ENCODE assay signal across 8 cellular contexts in genomic region chr15:40906101-40906946, GRCh38. TPM values are rescaled to one million over a fixed set of nuclear protein-coding genes. Genes with fewer than 3 reads are reported as not detected.
DNase-seq lines count a peak whose midpoint lies in the region; ATAC-seq and TF ChIP-seq lines count a peak whose summit lies in the region.

No MANE protein-coding gene starts in this region.

- H3K9me3 ChIP-seq in adrenal gland (replicated peaks in 1 of 3) (no peaks in the 10 kb centered on the region), heart right ventricle (no peaks in the 10 kb centered on the region), prostate gland (no peaks in the 10 kb centered on the region), upper lobe of right lung (no peaks in the 10 kb centered on the region)

- DNase-seq in ELF-1 (ENCODE audit: low read depth, low spot score) (peak; percentile 96), HEK293T (ENCODE audit: extremely low spot score) (peak; percentile 78), NCI-H1048 (lab: John Stamatoyannopoulos, UW) (peak; percentile 23), SW480 (ENCODE audit: low spot score) (peak; percentile 94), adrenal gland (peak; percentile 91 to 98 (median 96)), heart right ventricle (peak; percentile 90 to 95), prostate gland (ENCODE audit: low spot score) (peak; percentile 83), upper lobe of right lung (peak; percentile 95)

- H3K36me3 ChIP-seq in adrenal gland (replicated peaks in 1 of 2) (peaks cover 0 to 20% of the 10 kb centered on the region in 2 donors), heart right ventricle (peaks cover 0 to 32% (median 17%) of the 10 kb centered on the region in 9 donors), prostate gland (no peaks in the 10 kb centered on the region), upper lobe of right lung (peaks cover 23% of the 10 kb centered on the region)

- H3K27me3 ChIP-seq in adrenal gland: no peaks in the 10 kb centered on the region
- H3K27me3 ChIP-seq in heart right ventricle: no peaks in the 10 kb centered on the region
- H3K27me3 ChIP-seq in prostate gland (replicated peaks; ENCODE audit: insufficient read depth): no peaks in the 10 kb centered on the region
- no peaks in the 10 kb centered on the region for H3K27me3 ChIP-seq in upper lobe of right lung

- intact Hi-C loops in adrenal gland (cut with DNase I) (loop anchor here (5.0 kb wide), 2 partner anchors 36 to 116 kb away; no protein-coding TSS in a partner anchor), heart right ventricle (cut with DNase I) (loop anchor here in 6 of 10 donors (1.0 to 10.0 kb wide), 9 partner anchors 22 to 278 kb away; partner anchors contain the start of genes INO80 (in 3 of the 6) and DLL4 (in 1 of the 6)), prostate gland (cut with DNase I) (loop anchor here (2.0 to 10.0 kb wide), 4 partner anchors 36 to 276 kb away; partner anchors contain the start of gene INO80), upper lobe of right lung (cut with DNase I) (loop anchor here (10.0 kb wide), 1 partner anchor 268 kb away; no protein-coding TSS in a partner anchor)

- TF ChIP-seq POLR2A in adrenal gland (IDR thresholded peaks at IDR 0.05): peak in 1 of 2 donors; percentile 72
- no peak for TF ChIP-seq POLR2A in prostate gland (IDR thresholded peaks at IDR 0.05)

- CTCF ChIA-PET in HEK293T (lab: Yijun Ruan, JAX): interaction anchor here (0.5 to 5.0 kb wide), 9 partner anchors 9 to 404 kb away, joined by 3 to 32 read pairs (median 3); partner anchors contain the start of gene VPS18

- H3K4me1 ChIP-seq in adrenal gland (replicated peaks in 1 of 2) (peaks cover 24 to 52% of the 10 kb centered on the region in 2 donors), heart right ventricle (peaks cover 19 to 91% (median 66%) of the 10 kb centered on the region in 9 donors), prostate gland (replicated peaks) (peaks cover 22% of the 10 kb centered on the region), upper lobe of right lung (peaks cover 49% of the 10 kb centered on the region)

- WGBS in adrenal gland, 4 donors: 0 to 1% (median 1%) methylated on average over 4 to 35 of the region's 35 CpGs
- WGBS in heart right ventricle, 2 donors: 1 to 2% methylated on average over 30 to 35 of the region's 35 CpGs
- WGBS in prostate gland: 0% methylated on average over 25 of the region's 35 CpGs

- TF ChIP-seq CTCF in adrenal gland (IDR thresholded peaks at IDR 0.05): peak; percentile 61 to 92 (median 76)
- peak; percentile 81 to 93 (median 90) for TF ChIP-seq CTCF in heart right ventricle (IDR thresholded peaks at IDR 0.05)
- TF ChIP-seq CTCF in prostate gland (IDR thresholded peaks at IDR 0.05): peak; percentile 69 to 96 (median 90)
- TF ChIP-seq CTCF in upper lobe of right lung (IDR thresholded peaks at IDR 0.05): peak; percentile 85

- H3K27ac ChIP-seq in adrenal gland: peak overlapping the region; percentile 78 to 98 (median 91)
- peak overlapping the region; percentile 86 to 100 (median 98) for H3K27ac ChIP-seq in heart right ventricle
- peak overlapping the region; percentile 88 to 89 for H3K27ac ChIP-seq in prostate gland
- H3K27ac ChIP-seq in upper lobe of right lung: peak overlapping the region; percentile 80

- POLR2A ChIA-PET in HEK293T (lab: Yijun Ruan, JAX): no interaction called here

- H3K4me3 ChIP-seq in adrenal gland (peak overlapping the region in 2 of 4 donors; percentile 31 to 52), heart right ventricle (peak overlapping the region; percentile 7 to 67 (median 57)), prostate gland (peak overlapping the region; percentile 22 to 33), upper lobe of right lung (peak overlapping the region; percentile 47)

- ATAC-seq in heart right ventricle (peak; percentile 79 to 92 (median 87)), upper lobe of right lung (peak; percentile 88)

TF ChIP-seq in HEK293T, 16 proteins besides CTCF, POLR2A, EP300 and RAD21:
- TF ChIP-seq LEF1 (IDR thresholded peaks at IDR 0.05; ENCODE audit: borderline replicate concordance) (no peak), CTBP1 (IDR thresholded peaks at IDR 0.05; ENCODE audit: borderline replicate concordance) (no peak), ELF4 (IDR thresholded peaks at IDR 0.05) (no peak), FOXA1 (IDR thresholded peaks at IDR 0.05) (no peak)
TF ChIP-seq in HEK293T: peak in this region for 0.

RNA-seq across cellular contexts. Expression of gene VPS18, which starts 12.1 kb away (rescaled TPM):
- total RNA-seq in adrenal gland: 10 to 100 TPM; 22.4 to 43.4 (median 35.0) TPM
- polyA plus RNA-seq in adrenal gland: 10 to 100 TPM in 1 of 3 donors, 1 to 10 TPM in 2; 8.9 to 16.0 (median 10.0) TPM
- 10 to 100 TPM; 16.0 to 25.0 (median 21.5) TPM for total RNA-seq in heart right ventricle
- 10 to 100 TPM; 10.5 to 12.2 TPM for polyA plus RNA-seq in heart right ventricle
- total RNA-seq in prostate gland: 10 to 100 TPM; 32.4 to 39.0 TPM
- 24.5 TPM for total RNA-seq in upper lobe of right lung

RNA-seq across cellular contexts. Expression of gene DLL4, which starts 22.8 kb away (rescaled TPM):
- total RNA-seq in adrenal gland: 10 to 100 TPM in 2 of 8 donors, 1 to 10 TPM in 6; 1.9 to 15.9 (median 5.6) TPM
- 1 to 10 TPM in 2 of 3 donors, under 1 TPM in 1; 0.66 to 3.9 (median 3.6) TPM for polyA plus RNA-seq in adrenal gland
- 10 to 100 TPM in 8 of 10 donors, 1 to 10 TPM in 2; 6.5 to 24.8 (median 16.6) TPM for total RNA-seq in heart right ventricle
- 10 to 100 TPM in 1 of 2 donors, 1 to 10 TPM in 1; 8.7 to 10.2 TPM for polyA plus RNA-seq in heart right ventricle
- 1 to 10 TPM; 6.2 to 6.5 TPM for total RNA-seq in prostate gland
- total RNA-seq in upper lobe of right lung: 22.0 TPM

RNA-seq across cellular contexts. Expression of gene RHOV, which starts 32.3 kb away (rescaled TPM):
- total RNA-seq in adrenal gland (under 1 TPM in 2 of 8 donors, not detected in 6; 0.11 to 0.34 TPM), heart right ventricle (not detected), prostate gland (10 to 100 TPM in 1 of 2 donors, 1 to 10 TPM in 1; 5.9 to 11.7 TPM), upper lobe of right lung (not detected)
- polyA plus RNA-seq in adrenal gland (under 1 TPM in 2 of 3 donors, not detected in 1; 0.13 to 0.16 TPM), heart right ventricle (under 1 TPM in 1 of 2 donors, not detected in 1; 0.03 TPM)

RNA-seq across cellular contexts. Expression of gene CHAC1, which starts 46.9 kb away (rescaled TPM):
- 1 to 10 TPM in 4 of 8 donors, under 1 TPM in 3, not detected in 1; 0.24 to 2.4 (median 1.1) TPM for total RNA-seq in adrenal gland
- 1 to 10 TPM in 2 of 3 donors, under 1 TPM in 1; 0.55 to 1.3 (median 1.3) TPM for polyA plus RNA-seq in adrenal gland
- total RNA-seq in heart right ventricle: 1 to 10 TPM in 7 of 10 donors, under 1 TPM in 3; 0.31 to 4.8 (median 1.7) TPM
- polyA plus RNA-seq in heart right ventricle: 1 to 10 TPM; 1.7 to 7.6 TPM
- total RNA-seq in prostate gland: 1 to 10 TPM in 1 of 2 donors, under 1 TPM in 1; 0.18 to 2.7 TPM
- 4.4 TPM for total RNA-seq in upper lobe of right lung

Comparison
In these comparisons a context has a peak if more than half of its experiments do, and no peak if none do; other contexts are left out.
1. DNase-seq: peak in every context shown above with its lines; median percentile 96 in ELF-1; 96 in adrenal gland; 95 in upper lobe of right lung; 94 in SW480; 92 in heart right ventricle; 83 in prostate gland; 78 in HEK293T; 23 in NCI-H1048.